Comparison of ENCODE assay signal across 23 cellular contexts in genomic region chr11:55936300-55936699, GRCh38.
"Had no signal": no experiment of that assay in that cellular context is flagged by ENCODE, and none has a peak within 500 bp of the region (broad histone marks: within the 10 kb centered on the region; RNA-seq: fewer than 3 reads in every experiment).

Gene OR5I1 (minus strand): TSS chr11:55936400. CDS start chr11:55936400, 0 bp downstream.

- DNase-seq: colonic mucosa; cortex of kidney; dermis blood vessel endothelial cell; dorsolateral prefrontal cortex; effector CD4-positive, alpha-beta T cell; effector CD8-positive, alpha-beta T cell; effector memory CD4-positive, alpha-beta T cell; effector memory CD8-positive, alpha-beta T cell; endodermal cell; erythroblast; esophagus squamous epithelium; foreskin fibroblast; foreskin keratinocyte; foreskin melanocyte; gastrocnemius medialis; glutamatergic neuron; head of caudate nucleus; heart left ventricle; heart right ventricle had no signal

- FAIRE-seq: colon, endometrium, endothelial cell of umbilical vein, frontal cortex had no signal
